ENCODE assay signal across 8 cellular contexts in the genomic region with DNA sequence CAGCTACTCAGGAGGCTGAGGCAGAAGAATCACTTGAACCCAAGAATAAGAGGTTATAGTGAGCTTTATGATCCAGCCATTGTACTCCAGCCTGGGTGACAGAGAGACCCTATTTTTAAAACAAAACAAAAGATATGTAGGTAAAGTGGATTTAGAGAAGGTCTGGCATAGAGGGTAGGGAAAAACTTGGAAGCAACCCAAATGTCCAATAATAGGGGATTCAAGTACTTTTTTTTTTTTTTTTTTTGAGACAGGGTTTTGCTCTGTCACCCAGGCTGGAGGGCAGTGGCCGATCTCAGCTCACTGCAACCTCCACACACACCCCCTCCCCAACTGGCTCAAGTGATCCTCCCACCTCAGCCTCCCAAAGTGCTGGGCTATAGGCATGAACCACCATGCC.
"Had no signal": no experiment of that assay in that cellular context is flagged by ENCODE, and none has a peak within 500 bp of the region (broad histone marks: within the 10 kb centered on the region; RNA-seq: fewer than 3 reads in every experiment).

No MANE protein-coding gene starts in this region.

- H3K9me3 ChIP-seq: HAP-1 had no signal

- H3K36me3 ChIP-seq: HAP-1 had no signal

- H3K27ac ChIP-seq: GM23248 had no signal

- H3K4me3 ChIP-seq: GM23248, GM23338, HAP-1 had no signal

- DNase-seq: GM23248, GOT3, H7, H9, HCEC 1CT, HFFc6 had no signal

- H3K4me1 ChIP-seq: HAP-1 had no signal
